Comparison of ENCODE assay signal across 8 cellular contexts in genomic region chr16:85086347-85087291, GRCh38. TPM values are rescaled to one million over a fixed set of nuclear protein-coding genes. Genes with fewer than 3 reads are reported as not detected.
DNase-seq lines count a peak whose midpoint lies in the region; ATAC-seq and TF ChIP-seq lines count a peak whose summit lies in the region.

No MANE protein-coding gene starts in this region.

- no peak overlapping the region for H3K4me3 Mint-ChIP-seq in HFFc6
- H3K4me3 Mint-ChIP-seq in natural killer cell, result peak overlapping the region; percentile 28

- intact Hi-C loops in natural killer cell (cut with micrococcal nuclease), result loop anchor here (1.0 to 5.0 kb wide), 5 partner anchors 30 to 332 kb away; partner anchors contain the start of genes KIAA0513 and ZDHHC7

- no peak for TF ChIP-seq POLR2A in erythroblast (IDR thresholded peaks at IDR 0.05; ENCODE audit: low read length)

- H3K4me1 Mint-ChIP-seq in HFFc6 (ENCODE audit: low read depth), result peaks cover 13% of the 10 kb centered on the region
- peaks cover 7 to 19% of the 10 kb centered on the region in 2 donors for H3K4me1 Mint-ChIP-seq in natural killer cell

- DNase-seq in DMS 273 (lab: John Stamatoyannopoulos, UW; ENCODE audit: unreplicated experiment) (peak; percentile 92), HFFc6 (peak; percentile 15), NOMO-1 treated with dmso at 0.1 percent for 144 hours (lab: John Stamatoyannopoulos, UW; ENCODE audit: unreplicated experiment) (peak; percentile 26), erythroblast (lab: John Stamatoyannopoulos, UW) (peak; percentile 77 to 88), natural killer cell (peak; percentile 72)
- peak; percentile 23 for DNase-seq in activated CD8-positive, alpha-beta memory T cell treated with anti-CD3 and anti-CD28 coated beads, Interleukin-2, amount 50 U/mL, for 1 hour (ENCODE audit: extremely low read depth)
- peak; percentile 74 for DNase-seq in stimulated activated naive CD4-positive, alpha-beta T cell treated with Interleukin-2 at 50 U/mL for 16 hours (lab: John Stamatoyannopoulos, UW)

- H3K9me3 Mint-ChIP-seq in HFFc6 (no peaks in the 10 kb centered on the region), natural killer cell (no peaks in the 10 kb centered on the region)

- H3K27me3 Mint-ChIP-seq in HFFc6 (ENCODE audit: insufficient read depth) (no peaks in the 10 kb centered on the region), natural killer cell (ENCODE audit: low read depth in 2 of 2) (peaks cover 6% of the 10 kb centered on the region in 2 donors)

- TF ChIP-seq CTCF in HFFc6 (IDR thresholded peaks at IDR 0.05) (peak; percentile 83), natural killer cell (IDR thresholded peaks at IDR 0.05) (peak; percentile 78)

- H3K27ac Mint-ChIP-seq in HFFc6 (no peak overlapping the region), natural killer cell (peak overlapping the region in 1 of 2 donors; percentile 48)

- peak; percentile 86 to 96 (median 94) for ATAC-seq in natural killer cell
- ATAC-seq in GM19395 (IDR thresholded peaks at IDR 0.05; ENCODE audit: unreplicated experiment), result no peak

- no peaks in the 10 kb centered on the region for H3K36me3 Mint-ChIP-seq in HFFc6 (ENCODE audit: low read depth)
- H3K36me3 Mint-ChIP-seq in natural killer cell, result no peaks in the 10 kb centered on the region

RNA-seq across cellular contexts. Expression of gene CIBAR2, which starts 25.7 kb away (rescaled TPM):
- total RNA-seq in HFFc6 (2021; fragmentation: NEBNext Ultra II Directional; extraction: Animal tissue kit (Norgen Biotek cat#: 25700)), result not detected
- not detected for total RNA-seq in natural killer cell

RNA-seq across cellular contexts. Expression of gene KIAA0513, which starts 59.0 kb away (rescaled TPM):
- 10 to 100 TPM; 12.5 to 15.4 (median 13.8) TPM for total RNA-seq in HFFc6 (2021; fragmentation: NEBNext Ultra II Directional; extraction: Animal tissue kit (Norgen Biotek cat#: 25700))
- total RNA-seq in natural killer cell, result 10 to 100 TPM in 2 of 3 donors, 1 to 10 TPM in 1; 7.9 to 17.7 (median 12.1) TPM

Comparison
In these comparisons a context has a peak if more than half of its experiments do, and no peak if none do; other contexts are left out.
1. DNase-seq: peak in every context shown above with its lines; median percentile 92 in DMS 273; 82 in erythroblast; 74 in stimulated activated naive CD4-positive, alpha-beta T cell treated with Interleukin-2 at 50 U/mL for 16 hours; 72 in natural killer cell; 26 in NOMO-1 treated with dmso at 0.1 percent for 144 hours; 23 in activated CD8-positive, alpha-beta memory T cell treated with anti-CD3 and anti-CD28 coated beads, Interleukin-2, amount 50 U/mL, for 1 hour; 15 in HFFc6.